Comparison of ENCODE assay signal across 9 cellular contexts in genomic region chr7:1883031-1883761, GRCh38.
DNase-seq lines count a peak whose midpoint lies in the region; ATAC-seq and TF ChIP-seq lines count a peak whose summit lies in the region.
"Had no signal": no experiment of that assay in that cellular context is flagged by ENCODE, and none has a peak within 500 bp of the region (broad histone marks: within the 10 kb centered on the region; RNA-seq: fewer than 3 reads in every experiment).

No MANE protein-coding gene starts in this region.

- intact Hi-C loops in Panc1 (cut with micrococcal nuclease; ENCODE audit: unreplicated experiment) = no loop called here

- H3K36me3 Mint-ChIP-seq in activated naive CD4-positive, alpha-beta T cell treated with anti-CD3 and anti-CD28 coated beads, Interleukin-2, amount 50 U/mL, for 72 hours = peaks cover 7 to 11% of the 10 kb centered on the region in 2 donors
- no peaks in the 10 kb centered on the region for H3K36me3 Mint-ChIP-seq in stimulated activated effector memory CD8-positive, alpha-beta T cell treated with anti-CD3 and anti-CD28 coated beads, Interleukin-12 subunit alpha, Interleukin-12 subunit beta, amount 100 ng/mL, for 72 hours

- no peaks in the 10 kb centered on the region for H3K36me3 ChIP-seq in Panc1 (ENCODE audit: control insufficient read depth, insufficient read depth, low read length)

- peaks cover 36% of the 10 kb centered on the region for H3K4me1 Mint-ChIP-seq in stimulated activated effector memory CD8-positive, alpha-beta T cell treated with anti-CD3 and anti-CD28 coated beads, Interleukin-12 subunit alpha, Interleukin-12 subunit beta, amount 100 ng/mL, for 72 hours

- no peak for DNase-seq in activated naive CD4-positive, alpha-beta T cell treated with anti-CD3 and anti-CD28 coated beads, Interleukin-2, amount 50 U/mL, for 72 hours (ENCODE audit: low spot score in 2 of 2)
- no peak for DNase-seq in activated naive CD4-positive, alpha-beta T cell treated with Interleukin-2 at 50 U/mL for 16 hours
- peak; percentile 30 for DNase-seq in Panc1 (ENCODE audit: low read depth, low spot score)
- peak; percentile 36 for DNase-seq in epithelial cell of prostate (ENCODE audit: low read depth, low spot score)
- DNase-seq in stimulated activated effector memory CD8-positive, alpha-beta T cell treated with anti-CD3 and anti-CD28 coated beads, Interleukin-12 subunit alpha, Interleukin-12 subunit beta, amount 100 ng/mL, for 72 hours (ENCODE audit: low spot score in 2 of 2) = no peak
- DNase-seq in NCI-H345 (lab: John Stamatoyannopoulos, UW) = no peak
- no peak for DNase-seq in NCI-H2196 (lab: John Stamatoyannopoulos, UW; ENCODE audit: unreplicated experiment)
- DNase-seq: activated T-cell treated with anti-CD3 and anti-CD28 coated beads, Interleukin-2, amount 50 U/mL, for 4 hours had no signal

- peaks cover 6% of the 10 kb centered on the region for H3K9me3 ChIP-seq in Panc1 (ENCODE audit: control insufficient read depth, insufficient read depth, low read depth, low read length)

- POLR2A ChIA-PET in Panc1 (lab: Charles Lee) = interaction anchor here (0.7 kb wide), 1 partner anchor 14 kb away, joined by 3 read pairs; no protein-coding TSS in a partner anchor

- peak overlapping the region; percentile 41 to 77 for H3K27ac Mint-ChIP-seq in activated naive CD4-positive, alpha-beta T cell treated with anti-CD3 and anti-CD28 coated beads, Interleukin-2, amount 50 U/mL, for 72 hours
- peak overlapping the region; percentile 85 for H3K27ac Mint-ChIP-seq in stimulated activated effector memory CD8-positive, alpha-beta T cell treated with anti-CD3 and anti-CD28 coated beads, Interleukin-12 subunit alpha, Interleukin-12 subunit beta, amount 100 ng/mL, for 72 hours

- CTCF ChIA-PET in Panc1 (lab: Charles Lee) = interaction anchor here (0.6 to 1.0 kb wide), 4 partner anchors 10 to 235 kb away, joined by 3 to 7 read pairs (median 4); no protein-coding TSS in a partner anchor

- TF ChIP-seq CTCF in Panc1 (IDR thresholded peaks at IDR 0.05) = no peak

- H3K4me3 Mint-ChIP-seq in stimulated activated effector memory CD8-positive, alpha-beta T cell treated with anti-CD3 and anti-CD28 coated beads, Interleukin-12 subunit alpha, Interleukin-12 subunit beta, amount 100 ng/mL, for 72 hours = no peak overlapping the region
- H3K4me3 Mint-ChIP-seq: activated T-cell treated with anti-CD3 and anti-CD28 coated beads, Interleukin-2, amount 50 U/mL, for 4 hours had no signal

- peaks cover 18% of the 10 kb centered on the region for H3K4me1 ChIP-seq in Panc1 (ENCODE audit: control insufficient read depth, insufficient read depth, low read length)

- in situ Hi-C loops in Panc1 (cut with HindIII; ENCODE audit: low pct_unique_long_range_greater_than_20kb, low sequenced_read_pairs) = no loop called here

- H3K27ac ChIP-seq in Panc1 (ENCODE audit: low read length) (0 out of 2 replicates have a peak overlapping the region, but pooled peaks have one; percentile 56), epithelial cell of prostate (no peak overlapping the region)

- no peaks in the 10 kb centered on the region for H3K27me3 ChIP-seq in Panc1 (ENCODE audit: control insufficient read depth, insufficient read depth, low read length)

- peaks cover 1 to 7% of the 10 kb centered on the region in 2 donors for H3K9me3 Mint-ChIP-seq in activated naive CD4-positive, alpha-beta T cell treated with anti-CD3 and anti-CD28 coated beads, Interleukin-2, amount 50 U/mL, for 72 hours
- no peaks in the 10 kb centered on the region for H3K9me3 Mint-ChIP-seq in stimulated activated effector memory CD8-positive, alpha-beta T cell treated with anti-CD3 and anti-CD28 coated beads, Interleukin-12 subunit alpha, Interleukin-12 subunit beta, amount 100 ng/mL, for 72 hours

- ATAC-seq in activated naive CD4-positive, alpha-beta T cell treated with anti-CD3 and anti-CD28 coated beads, Interleukin-2, amount 50 U/mL, for 72 hours = no peak
- ATAC-seq in Panc1 = peak; percentile 86
- no peak for ATAC-seq in stimulated activated effector memory CD8-positive, alpha-beta T cell treated with anti-CD3 and anti-CD28 coated beads, Interleukin-12 subunit alpha, Interleukin-12 subunit beta, amount 100 ng/mL, for 72 hours
- ATAC-seq in HG02642 (IDR thresholded peaks at IDR 0.05; ENCODE audit: poor library complexity, unreplicated experiment) = no peak
- ATAC-seq: activated T-cell treated with anti-CD3 and anti-CD28 coated beads, Interleukin-2, amount 50 U/mL, for 4 hours had no signal

- H3K4me3 ChIP-seq in Panc1 (ENCODE audit: low read depth in 2 of 2, low read length in 2 of 2) = no peak overlapping the region

- BruUV-seq in Panc1 (replicated peaks; lab: Mats Ljungman, UMichigan) = no TSS peak

Comparison
In these comparisons a context has a peak if more than half of its experiments do, and no peak if none do; other contexts are left out.
1. DNase-seq: peak in Panc1 (single experiment) and epithelial cell of prostate (single experiment); none in activated naive CD4-positive, alpha-beta T cell treated with anti-CD3 and anti-CD28 coated beads, Interleukin-2, amount 50 U/mL, for 72 hours (0 of 2), activated naive CD4-positive, alpha-beta T cell treated with Interleukin-2 at 50 U/mL for 16 hours (single experiment), stimulated activated effector memory CD8-positive, alpha-beta T cell treated with anti-CD3 and anti-CD28 coated beads, Interleukin-12 subunit alpha, Interleukin-12 subunit beta, amount 100 ng/mL, for 72 hours (0 of 2), NCI-H345 (single experiment) and NCI-H2196 (single experiment).